Comparison of ENCODE assay signal across 1 cellular context in genomic region chr1:98467584-98467983, GRCh38.
TF ChIP-seq lines count a peak whose summit lies in the region.

No MANE protein-coding gene starts in this region.

TF ChIP-seq in H1, 55 proteins besides CTCF, POLR2A, EP300 and RAD21:
- TF ChIP-seq TEAD4 (IDR thresholded peaks at IDR 0.05; ENCODE audit: low read depth, low read length) (no peak), RFX5 (IDR thresholded peaks at IDR 0.05; ENCODE audit: borderline replicate concordance, low read depth, low read length) (no peak), SP4 (IDR thresholded peaks at IDR 0.05; ENCODE audit: low read length) (no peak), CREB1 (IDR thresholded peaks at IDR 0.05) (no peak), NANOG (IDR thresholded peaks at IDR 0.05; ENCODE audit: insufficient read depth, low read depth, low read length, poor library complexity, severe bottlenecking) (no peak), TBP (IDR thresholded peaks at IDR 0.05; ENCODE audit: low read depth, low read length) (no peak), SAP30 (IDR thresholded peaks at IDR 0.05; ENCODE audit: insufficient read depth, insufficient replicate concordance, low read length) (no peak), EZH2 (IDR thresholded peaks at IDR 0.05; ENCODE audit: low read depth, low read length, severe bottlenecking) (no peak), POU5F1 (IDR thresholded peaks at IDR 0.05; ENCODE audit: low read depth, low read length) (no peak), CHD7 (IDR thresholded peaks at IDR 0.05; ENCODE audit: insufficient replicate concordance, low read length) (no peak), ZNF274 (IDR thresholded peaks at IDR 0.05; ENCODE audit: borderline replicate concordance, extremely low read depth, low read length) (no peak), ASH2L (IDR thresholded peaks at IDR 0.05; ENCODE audit: low read length) (no peak), YY1 (IDR thresholded peaks at IDR 0.05; ENCODE audit: low read depth, low read length) (no peak), SIX5 (IDR thresholded peaks at IDR 0.05; ENCODE audit: low read depth, low read length) (no peak), NRF1 (IDR thresholded peaks at IDR 0.05; ENCODE audit: low read depth, low read length) (no peak)
